ENCODE assay signal across 8 cellular contexts in genomic region chr7:73176813-73177212, GRCh38.
DNase-seq lines count a peak whose midpoint lies in the region; ATAC-seq, FAIRE-seq and TF ChIP-seq lines count a peak whose summit lies in the region.
"Not testable (repeated sequence)": the region's sequence is repeated elsewhere in the genome, so short reads cannot be mapped to it uniquely, and the experiment has no call there.

No MANE protein-coding gene starts in this region.

- H3K9ac ChIP-seq in IMR-90 (ENCODE audit: low read depth, low read length); PC-3 (ENCODE audit: low read length); HepG2 (ENCODE audit: insufficient read depth, low read depth, low read length): not testable (repeated sequence)

- not testable (repeated sequence) for H3K4me2 ChIP-seq in IMR-90 (ENCODE audit: low read depth, low read length); PC-3 (ENCODE audit: low read length); HepG2 (ENCODE audit: low read depth, low read length)

- ATAC-seq in IMR-90 (ENCODE audit: low read depth) (peak; percentile 95), PC-3 (peak; percentile 99), Panc1 (peak; percentile 85), SK-N-SH treated with all-trans-retinoic acid at 6 μM for 48 hours (peak; percentile 30; the same call in 1 of the 3 replicates), gastroesophageal sphincter (peak; percentile 66), HepG2 (peak; percentile 42; the same call in 1 of the 3 replicates), sciatic nerve (peak; percentile 67)

- H3K56ac ChIP-seq in IMR-90 (ENCODE audit: extremely low read depth, insufficient read depth, low read length): not testable (repeated sequence)

- H3K27me3 ChIP-seq in IMR-90 (ENCODE audit: control insufficient read depth, insufficient read depth, low read length); PC-3 (ENCODE audit: low read length); Panc1 (ENCODE audit: control insufficient read depth, insufficient read depth, low read length); gastroesophageal sphincter; HepG2 (ENCODE audit: control insufficient read depth in 1 of 2, insufficient read depth in 2 of 2, low read length in 2 of 2): not testable (repeated sequence)

- not testable (repeated sequence) for H3K4me1 ChIP-seq in IMR-90 (ENCODE audit: control insufficient read depth, insufficient read depth, low read length); PC-3 (ENCODE audit: insufficient read depth, low read length); Panc1 (ENCODE audit: control insufficient read depth, insufficient read depth, low read length); gastroesophageal sphincter; HepG2 (ENCODE audit: insufficient read depth, low read length)

- H3K9me2 ChIP-seq in PC-3 (replicated peaks; ENCODE audit: low read length): not testable (repeated sequence)

- in situ Hi-C loops in IMR-90 (cut with MboI; ENCODE audit: low sequenced_read_pairs); Panc1 (cut with HindIII; ENCODE audit: low pct_unique_long_range_greater_than_20kb, low sequenced_read_pairs); HepG2 (cut with HindIII; ENCODE audit: extremely low pct_ligation_motif_present, low pct_unique_long_range_greater_than_20kb): not testable (repeated sequence)

- not testable (repeated sequence) for H3K4ac ChIP-seq in IMR-90 (ENCODE audit: low read depth, low read length)

- not testable (repeated sequence) for H4K5ac ChIP-seq in IMR-90 (ENCODE audit: low read depth, low read length)

- not testable (repeated sequence) for TF ChIP-seq RAD21 in IMR-90 (IDR thresholded peaks at IDR 0.05; ENCODE audit: low read length); HepG2 (CRISPR knock-in tag; IDR thresholded peaks at IDR 0.05)

- not testable (repeated sequence) for H4K20me1 ChIP-seq in IMR-90 (ENCODE audit: insufficient read depth, low read length); PC-3 (ENCODE audit: low read length); HepG2 (ENCODE audit: insufficient read depth, low read length)

- H2BK120ac ChIP-seq in IMR-90 (ENCODE audit: low read depth, low read length): not testable (repeated sequence)

- H3K27ac ChIP-seq in IMR-90 (ENCODE audit: insufficient read depth, low read length); PC-3 (ENCODE audit: low read length); Panc1 (ENCODE audit: low read length); gastroesophageal sphincter; HepG2 (ENCODE audit: extremely low read length, insufficient read depth, low read length): not testable (repeated sequence)

- TF ChIP-seq CTCF in IMR-90 (conservative IDR thresholded peaks at IDR 0.05; ENCODE audit: low read depth, low read length); PC-3 (conservative IDR thresholded peaks at IDR 0.05; ENCODE audit: low read depth, low read length); Panc1 (IDR thresholded peaks at IDR 0.05); gastroesophageal sphincter (IDR thresholded peaks at IDR 0.05); HepG2 (CRISPR knock-in tag; IDR thresholded peaks at IDR 0.05): not testable (repeated sequence)

- H4K8ac ChIP-seq in IMR-90 (ENCODE audit: low read depth in 2 of 2, low read length in 2 of 2): not testable (repeated sequence)

- H3K23ac ChIP-seq in IMR-90 (ENCODE audit: low read depth, low read length): not testable (repeated sequence)

- not testable (repeated sequence) for H3K9me1 ChIP-seq in IMR-90 (ENCODE audit: insufficient read depth, low read length)

- H3K79me1 ChIP-seq in IMR-90 (ENCODE audit: low read depth in 1 of 2, low read length in 2 of 2): not testable (repeated sequence)

- not testable (repeated sequence) for H3K14ac ChIP-seq in IMR-90 (replicated peaks; ENCODE audit: low read depth, low read length)

- not testable (repeated sequence) for H4K91ac ChIP-seq in IMR-90 (ENCODE audit: insufficient read depth, low read depth, low read length)

- no CpG with 5 or more reads among the region's 5 CpGs for whole genome bisulfite sequencing in IMR-90 (ENCODE audit: extremely low coverage in 2 of 2, insufficient read length in 1 of 2), 2 experiments
- WGBS in gastroesophageal sphincter (ENCODE audit: low coverage in 1 of 2), 2 donors: no CpG with 5 or more reads among the region's 5 CpGs
- WGBS in HepG2 (ENCODE audit: low lambda C conversion rate): no CpG with 5 or more reads among the region's 5 CpGs

- CTCF ChIA-PET in IMR-90 (lab: Yijun Ruan, JAX); PC-3 (lab: Charles Lee); Panc1 (lab: Charles Lee); HepG2 (lab: Yijun Ruan, JAX; ENCODE audit: low intra/inter-chr PET ratio, low total read pairs): not testable (repeated sequence)

- POLR2A ChIA-PET in IMR-90 (lab: Charles Lee; ENCODE audit: unreplicated experiment); PC-3 (lab: Charles Lee; ENCODE audit: unreplicated experiment); Panc1 (lab: Charles Lee); HepG2 (lab: Yijun Ruan, JAX): not testable (repeated sequence)

- TF ChIP-seq EP300 in gastroesophageal sphincter (IDR thresholded peaks at IDR 0.05); HepG2 (IDR thresholded peaks at IDR 0.05; ENCODE audit: low read depth in 2 of 2, low read length in 2 of 2); HepG2 (CRISPR knock-in tag; IDR thresholded peaks at IDR 0.05; ENCODE audit: borderline replicate concordance): not testable (repeated sequence)

- not testable (repeated sequence) for H2BK20ac ChIP-seq in IMR-90 (ENCODE audit: low read depth, low read length)

- H2BK5ac ChIP-seq in IMR-90 (ENCODE audit: low read depth, low read length, poor library complexity, severe bottlenecking): not testable (repeated sequence)

- not testable (repeated sequence) for H3K9me3 ChIP-seq in IMR-90 (ENCODE audit: control insufficient read depth, insufficient read depth, low read length); PC-3 (ENCODE audit: low read length); Panc1 (ENCODE audit: control insufficient read depth, insufficient read depth, low read depth, low read length); gastroesophageal sphincter; HepG2 (ENCODE audit: low read length)

- dilution Hi-C loops in IMR-90 (cut with HindIII; ENCODE audit: low sequenced_read_pairs, unreplicated experiment): not testable (repeated sequence)

- H3K36me3 ChIP-seq in IMR-90 (ENCODE audit: control insufficient read depth, insufficient read depth, low read length); PC-3 (ENCODE audit: low read depth, low read length); Panc1 (ENCODE audit: control insufficient read depth, insufficient read depth, low read length); gastroesophageal sphincter; HepG2 (replicated peaks in 1 of 2; ENCODE audit: control insufficient read depth in 1 of 2, insufficient read depth in 2 of 2, low read length in 2 of 2): not testable (repeated sequence)

- H2AK5ac ChIP-seq in IMR-90 (ENCODE audit: low read depth, low read length): not testable (repeated sequence)

- BruUV-seq in IMR-90 (replicated peaks; lab: Mats Ljungman, UMichigan); PC-3 (replicated peaks; lab: Mats Ljungman, UMichigan); Panc1 (replicated peaks; lab: Mats Ljungman, UMichigan); HepG2 (replicated peaks; lab: Mats Ljungman, UMichigan): not testable (repeated sequence)

- not testable (repeated sequence) for H2AFZ ChIP-seq in IMR-90 (replicated peaks; ENCODE audit: low read length, poor library complexity); PC-3 (ENCODE audit: low read length); HepG2 (ENCODE audit: low read length)

- not testable (repeated sequence) for H3K79me2 ChIP-seq in PC-3 (ENCODE audit: low read length); HepG2 (ENCODE audit: insufficient read depth, low read length)

- intact Hi-C loops in IMR-90 (cut with micrococcal nuclease); PC-3 (cut with micrococcal nuclease); Panc1 (cut with micrococcal nuclease; ENCODE audit: unreplicated experiment); HepG2 (cut with micrococcal nuclease; ENCODE audit: unreplicated experiment); sciatic nerve (cut with DNase I): not testable (repeated sequence)

- H3F3A ChIP-seq in PC-3 (ENCODE audit: low read length, unreplicated experiment): not testable (repeated sequence)

- H2AK9ac ChIP-seq in IMR-90 (replicated peaks; ENCODE audit: low read depth, low read length, poor library complexity): not testable (repeated sequence)

- not testable (repeated sequence) for H3K18ac ChIP-seq in IMR-90 (ENCODE audit: low read depth, low read length)

- not testable (repeated sequence) for H2BK15ac ChIP-seq in IMR-90 (ENCODE audit: low read depth, low read length)

- not testable (repeated sequence) for H3K4me3 ChIP-seq in IMR-90 (ENCODE audit: insufficient read depth, low read depth, low read length); PC-3 (ENCODE audit: low read length); Panc1 (ENCODE audit: low read depth in 2 of 2, low read length in 2 of 2); gastroesophageal sphincter; HepG2 (replicated peaks in 1 of 3; ENCODE audit: insufficient read depth in 1 of 3, low read depth in 2 of 3, low read length in 3 of 3)

- DNase-seq in IMR-90; PC-3; Panc1 (ENCODE audit: low read depth, low spot score); frontal cortex (ENCODE audit: low spot score in 2 of 2); HepG2 (ENCODE audit: low spot score); sciatic nerve (ENCODE audit: low spot score): not testable (repeated sequence)

- FAIRE-seq in frontal cortex (lab: Jason Lieb, UNC): peak; percentile 10
- FAIRE-seq in HepG2 (lab: Jason Lieb, UNC): not testable (repeated sequence)

- TF ChIP-seq POLR2A in IMR-90 (IDR thresholded peaks at IDR 0.05; ENCODE audit: low read depth, low read length); gastroesophageal sphincter (IDR thresholded peaks at IDR 0.05); HepG2 (IDR thresholded peaks at IDR 0.05; ENCODE audit: insufficient read depth in 1 of 2, low read depth in 2 of 2, low read length in 2 of 2): not testable (repeated sequence)

Comparison
In these comparisons a context has a peak if more than half of its experiments do, and no peak if none do; other contexts are left out.
1. ATAC-seq: peak in every context shown above with its lines; median percentile 99 in PC-3; 95 in IMR-90; 85 in Panc1; 67 in sciatic nerve; 66 in gastroesophageal sphincter; 42 in HepG2; 30 in SK-N-SH treated with all-trans-retinoic acid at 6 μM for 48 hours.